ENCODE assay signal across 9 cellular contexts in genomic region chr12:79547735-79548347, GRCh38.
DNase-seq lines count a peak whose midpoint lies in the region; ATAC-seq, FAIRE-seq and TF ChIP-seq lines count a peak whose summit lies in the region.
"Had no signal": no experiment of that assay in that cellular context is flagged by ENCODE, and none has a peak within 500 bp of the region (broad histone marks: within the 10 kb centered on the region; RNA-seq: fewer than 3 reads in every experiment).

No MANE protein-coding gene starts in this region.

- H3K9me3 ChIP-seq in K562 (replicated peaks; ENCODE audit: control insufficient read depth, insufficient read depth, low read depth, low read length) (no peaks in the 10 kb centered on the region), iPS-15b (ENCODE audit: control insufficient read depth, insufficient read depth, low read length) (no peaks in the 10 kb centered on the region), subcutaneous abdominal adipose tissue (ENCODE audit: control insufficient read depth in 5 of 5, low read length in 5 of 5) (no peaks in the 10 kb centered on the region)

- intact Hi-C loops in K562 (cut with micrococcal nuclease): loop anchor here (5.0 kb wide), 1 partner anchor 639 kb away; no protein-coding TSS in a partner anchor

- H2AFZ ChIP-seq in K562 (ENCODE audit: low read depth, low read length): no peak overlapping the region

- H3K79me2 ChIP-seq in K562 (ENCODE audit: control insufficient read depth, insufficient read depth, low read length): no peaks in the 10 kb centered on the region

- no peaks in the 10 kb centered on the region for H3K9me1 ChIP-seq in K562 (ENCODE audit: control insufficient read depth, insufficient read depth, low read length)

- no peaks in the 10 kb centered on the region for H4K20me1 ChIP-seq in K562 (replicated peaks; ENCODE audit: control insufficient read depth, insufficient read depth, low read length)

- no peaks in the 10 kb centered on the region for H3K36me3 ChIP-seq in K562 (ENCODE audit: control insufficient read depth, insufficient read depth, low read length)
- peaks cover 6% of the 10 kb centered on the region for H3K36me3 ChIP-seq in iPS-15b (ENCODE audit: control insufficient read depth, insufficient read depth, low read length)
- H3K36me3 ChIP-seq in subcutaneous abdominal adipose tissue (ENCODE audit: control insufficient read depth in 5 of 5, insufficient read depth in 5 of 5, low read length in 5 of 5): no peaks in the 10 kb centered on the region

- 6% methylated on average over 5 of the region's 5 CpGs for WGBS in K562 (ENCODE audit: insufficient coverage, low coverage, missing lambda C conversion rate)

- ATAC-seq in HG02884 (IDR thresholded peaks at IDR 0.05; ENCODE audit: unreplicated experiment) (peak; percentile 80), K562 (peak; percentile 55; the same call in 1 of the 3 replicates)

- TF ChIP-seq RAD21 in K562 (CRISPR knock-in tag; conservative IDR thresholded peaks at IDR 0.05 in 1 of 2, IDR thresholded peaks at IDR 0.05 in 1 of 2): peak; percentile 21 to 50; a peak in 2 of 4 replicates

- TF ChIP-seq EP300 in K562 (IDR thresholded peaks at IDR 0.05; ENCODE audit: low read length): no peak

- no peak overlapping the region for H3K4me3 ChIP-seq in K562
- no peak overlapping the region for H3K4me3 ChIP-seq in iPS-15b (ENCODE audit: low read depth, low read length)
- H3K4me3 ChIP-seq in subcutaneous abdominal adipose tissue (ENCODE audit: low read depth in 1 of 5, low read length in 5 of 5): no peak overlapping the region

- POLR2A ChIA-PET in K562 (lab: Yijun Ruan, JAX): interaction anchor here (0.6 kb wide), 1 partner anchor 642 kb away, joined by 3 read pairs; no protein-coding TSS in a partner anchor

- H3K4me1 ChIP-seq in K562 (replicated peaks in 1 of 2; ENCODE audit: control insufficient read depth in 2 of 2, insufficient read depth in 2 of 2, low read length in 2 of 2) (no peaks in the 10 kb centered on the region), iPS-15b (ENCODE audit: control insufficient read depth, insufficient read depth, low read length) (peaks cover 34% of the 10 kb centered on the region), subcutaneous abdominal adipose tissue (ENCODE audit: control insufficient read depth in 5 of 5, insufficient read depth in 5 of 5, low read length in 5 of 5) (peaks cover 0 to 20% (median 13%) of the 10 kb centered on the region in 5 donors)

- H3K4me2 ChIP-seq in K562 (ENCODE audit: insufficient read depth, low read length): no peak overlapping the region

- peak; percentile 69 for FAIRE-seq in K562 (lab: Jason Lieb, UNC)
- FAIRE-seq: TTC549 had no signal

- no peaks in the 10 kb centered on the region for H3K27me3 ChIP-seq in K562 (ENCODE audit: control insufficient read depth in 2 of 2, insufficient read depth in 2 of 2, low read length in 2 of 2)
- no peaks in the 10 kb centered on the region for H3K27me3 ChIP-seq in iPS-15b (ENCODE audit: control insufficient read depth, insufficient read depth, low read length)
- H3K27me3 ChIP-seq in subcutaneous abdominal adipose tissue (ENCODE audit: control insufficient read depth in 5 of 5, insufficient read depth in 4 of 5, low read length in 5 of 5): no peaks in the 10 kb centered on the region

- peak; percentile 6 to 25 for DNase-seq in AML-193 (lab: John Stamatoyannopoulos, UW)
- DNase-seq in NCI-H2171 treated with DMSO at 0.1 percent for 48 hours (lab: John Stamatoyannopoulos, UW): peak; percentile 48
- DNase-seq in K562 (ENCODE audit: extremely low read depth in 1 of 4, low spot score in 3 of 4): peak; percentile 11 to 36 (median 14)
- no peak for DNase-seq in stimulated activated CD8-positive, alpha-beta memory T cell treated with anti-CD3 and anti-CD28 coated beads, Interleukin-4, amount 100 ng/mL, for 48 hours

- TF ChIP-seq CTCF in GM12872 (IDR thresholded peaks at IDR 0.05; ENCODE audit: insufficient read depth, low read depth, low read length) (peak; percentile 75), K562 (IDR thresholded peaks at IDR 0.05 in 2 of 3, conservative IDR thresholded peaks at IDR 0.05 in 1 of 3; ENCODE audit: insufficient read depth in 2 of 3, low read depth in 1 of 3, low read length in 3 of 3) (peak; percentile 16 to 49 (median 45); a peak in 4 of 6 replicates)

- no peak for TF ChIP-seq POLR2A in K562 (conservative IDR thresholded peaks at IDR 0.05)

- in situ Hi-C loops in K562 (cut with MboI): no loop called here

- CTCF ChIA-PET in K562 (lab: Yijun Ruan, JAX; ENCODE audit: low intra/inter-chr PET ratio): no interaction called here

- no peak overlapping the region for H3K9ac ChIP-seq in K562 (ENCODE audit: insufficient read depth in 1 of 2, low read depth in 2 of 2, low read length in 2 of 2)
- H3K9ac ChIP-seq in iPS-15b (ENCODE audit: low read depth, low read length): peak overlapping the region; percentile 29
- no peak overlapping the region for H3K9ac ChIP-seq in subcutaneous abdominal adipose tissue (ENCODE audit: low read length in 5 of 5)

- no TSS peak for BruUV-seq in K562 (replicated peaks; lab: Mats Ljungman, UMichigan)

- no peak overlapping the region for H3K27ac ChIP-seq in K562 (ENCODE audit: extremely low read depth, low read depth, low read length)
- peak overlapping the region; percentile 10 for H3K27ac ChIP-seq in subcutaneous abdominal adipose tissue (ENCODE audit: low read depth, low read length)

TF ChIP-seq in K562, 482 proteins besides CTCF, POLR2A, EP300 and RAD21:
- TF ChIP-seq ELK3 (CRISPR knock-in tag; IDR thresholded peaks at IDR 0.05): no peak
- no peak for TF ChIP-seq ZNF707 (CRISPR knock-in tag; conservative IDR thresholded peaks at IDR 0.05)
- TF ChIP-seq PPARD (CRISPR knock-in tag; IDR thresholded peaks at IDR 0.05): no peak
- no peak for TF ChIP-seq ZNF79 (CRISPR knock-in tag; IDR thresholded peaks at IDR 0.05; ENCODE audit: low read depth)
- no peak for TF ChIP-seq E2F4 (CRISPR knock-in tag; IDR thresholded peaks at IDR 0.05; ENCODE audit: low read depth)
- no peak for TF ChIP-seq CBX2 (IDR thresholded peaks at IDR 0.05; ENCODE audit: insufficient read depth, low read length, poor library complexity, severe bottlenecking)
